Comparison of ENCODE assay signal across 15 cellular contexts in the genomic region with DNA sequence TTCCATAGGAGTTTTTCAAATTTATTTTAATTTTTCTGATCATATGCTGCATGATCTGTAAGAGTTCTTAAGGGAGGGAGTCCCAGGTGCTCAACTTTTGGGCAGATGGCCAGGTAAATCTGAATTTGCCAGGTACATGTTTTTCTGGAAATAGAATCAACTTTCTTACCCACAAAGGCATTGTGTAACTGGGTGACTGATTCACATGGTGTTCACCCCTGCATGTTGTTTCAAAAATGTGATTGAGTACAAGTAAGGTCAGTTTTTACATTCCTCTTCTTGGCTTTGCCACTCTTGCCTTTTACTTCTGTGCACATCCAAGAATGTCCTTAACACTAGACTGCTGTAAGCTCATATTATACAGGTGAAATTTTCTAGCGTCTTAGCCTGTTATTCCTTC. TPM values are rescaled to one million over a fixed set of nuclear protein-coding genes. Genes with fewer than 3 reads are reported as not detected.
A peak's percentile ranks its signal among the peaks of the same experiment; 100 is the strongest.
DNase-seq lines count a peak whose midpoint lies in the region; ATAC-seq and TF ChIP-seq lines count a peak whose summit lies in the region.
"Had no signal": no experiment of that assay in that cellular context is flagged by ENCODE, and none has a peak within 500 bp of the region (broad histone marks: within the 10 kb centered on the region; RNA-seq: fewer than 3 reads in every experiment).

No MANE protein-coding gene starts in this region.

- intact Hi-C loops in dendritic cell treated with granulocyte-macrophage colony-stimulating factor and Interleukin-4, amounts not matched to agents 40 ng/mL and 50 ng/mL, for 4 days (cut with micrococcal nuclease): loop anchor here (1.0 to 2.0 kb wide), 2 partner anchors 246 to 435 kb away; no protein-coding TSS in a partner anchor
- intact Hi-C loops in activated CD4-positive, alpha-beta T cell treated with anti-CD3 and anti-CD28 coated beads for 36 hours (cut with DNase I, micrococcal nuclease): loop anchor here (1.0 to 10.0 kb wide), 4 partner anchors 171 to 435 kb away; no protein-coding TSS in a partner anchor

- no peaks in the 10 kb centered on the region for H3K27me3 ChIP-seq in mesenchymal stem cell (ENCODE audit: control insufficient read depth in 1 of 2, insufficient read depth in 1 of 2, low read length in 2 of 2)
- no peaks in the 10 kb centered on the region for H3K27me3 ChIP-seq in BE2C
- H3K27me3 ChIP-seq: right atrium auricular region had no signal

- no peak overlapping the region for H4K91ac ChIP-seq in mesenchymal stem cell (ENCODE audit: low read length)

- ATAC-seq in activated CD4-positive, alpha-beta T cell treated with anti-CD3 and anti-CD28 coated beads for 36 hours: no peak
- ATAC-seq in HG02798 (IDR thresholded peaks at IDR 0.05; ENCODE audit: poor library complexity, unreplicated experiment): no peak

- H3K9me3 Mint-ChIP-seq in dendritic cell treated with granulocyte-macrophage colony-stimulating factor and Interleukin-4, amounts not matched to agents 40 ng/mL and 50 ng/mL, for 4 days: peaks cover 8% of the 10 kb centered on the region
- no peaks in the 10 kb centered on the region for H3K9me3 Mint-ChIP-seq in activated CD4-positive, alpha-beta T cell treated with anti-CD3 and anti-CD28 coated beads for 36 hours (ENCODE audit: low read depth)
- H3K9me3 Mint-ChIP-seq: CD4-positive, CD25-positive, alpha-beta regulatory T cell had no signal

- no peak overlapping the region for H3K4ac ChIP-seq in mesenchymal stem cell (ENCODE audit: low read depth in 1 of 2, low read length in 2 of 2)

- no peak overlapping the region for H3K4me3 Mint-ChIP-seq in dendritic cell treated with granulocyte-macrophage colony-stimulating factor and Interleukin-4, amounts not matched to agents 40 ng/mL and 50 ng/mL, for 4 days
- no peak overlapping the region for H3K4me3 Mint-ChIP-seq in activated CD4-positive, alpha-beta T cell treated with anti-CD3 and anti-CD28 coated beads for 36 hours
- H3K4me3 Mint-ChIP-seq: activated CD8-positive, alpha-beta T cell treated with anti-CD3 and anti-CD28 coated beads, Interleukin-2, amount 10 ng/mL, durations not matched to agents 7 days and 5 days; CD4-positive, CD25-positive, alpha-beta regulatory T cell; stimulated activated naive CD8-positive, alpha-beta T cell treated with anti-CD3 and anti-CD28 coated beads, Interleukin-15, Interleukin-2, amounts not matched to agents 100 ng/mL and 50 ng/mL, for 24 hours had no signal

- H3K79me1 ChIP-seq in mesenchymal stem cell (replicated peaks; ENCODE audit: low read length, poor library complexity, severe bottlenecking): peaks cover 10% of the 10 kb centered on the region

- no peaks in the 10 kb centered on the region for H3K9me3 ChIP-seq in mesenchymal stem cell (ENCODE audit: control insufficient read depth, low read length)
- no peaks in the 10 kb centered on the region; the same call in 1 of the 2 replicates for H3K9me3 ChIP-seq in BE2C

- POLR2A ChIA-PET in activated CD4-positive, alpha-beta T cell treated with anti-CD3 and anti-CD28 coated beads for 36 hours (lab: Charles Lee): no interaction called here

- peaks cover 3 to 4% of the 10 kb centered on the region in 2 experiments for H3K36me3 ChIP-seq in mesenchymal stem cell (ENCODE audit: control insufficient read depth in 1 of 2, insufficient read depth in 2 of 2, low read depth in 1 of 2, low read length in 2 of 2)
- no peaks in the 10 kb centered on the region for H3K36me3 ChIP-seq in BE2C
- H3K36me3 ChIP-seq: right atrium auricular region had no signal

- DNase-seq in EH (ENCODE audit: low read depth): peak; percentile 24
- peak; percentile 41 for DNase-seq in LHCN-M2 (ENCODE audit: low read depth)
- peak; percentile 21 for DNase-seq in mesenchymal stem cell
- DNase-seq in activated CD4-positive, alpha-beta T cell treated with anti-CD3 and anti-CD28 coated beads for 36 hours: no peak
- no peak for DNase-seq in cerebellum (ENCODE audit: low spot score)
- DNase-seq in BE2C: no peak
- DNase-seq: activated CD8-positive, alpha-beta T cell treated with anti-CD3 and anti-CD28 coated beads, Interleukin-2, amount 10 ng/mL, durations not matched to agents 7 days and 5 days; activated naive CD4-positive, alpha-beta T cell treated with Interleukin-2 at 50 U/mL for 16 hours; NCI-H510A treated with DMSO at 0.1 percent for 48 hours; T1000 had no signal

- no peak overlapping the region for H2AFZ ChIP-seq in mesenchymal stem cell (ENCODE audit: low read depth, low read length)

- no peak overlapping the region for H3K18ac ChIP-seq in mesenchymal stem cell (ENCODE audit: low read depth in 1 of 2, low read length in 2 of 2)

- H3K9ac ChIP-seq in mesenchymal stem cell (ENCODE audit: low read length): peak overlapping the region; percentile 37

- H3K4me1 ChIP-seq in mesenchymal stem cell (ENCODE audit: control insufficient read depth, insufficient read depth, low read depth, low read length) (no peaks in the 10 kb centered on the region), BE2C (no peaks in the 10 kb centered on the region)
- H3K4me1 ChIP-seq: right atrium auricular region had no signal

- H2AK5ac ChIP-seq in mesenchymal stem cell (ENCODE audit: low read length, severe bottlenecking): no peak overlapping the region

- H3K27me3 Mint-ChIP-seq in dendritic cell treated with granulocyte-macrophage colony-stimulating factor and Interleukin-4, amounts not matched to agents 40 ng/mL and 50 ng/mL, for 4 days: no peaks in the 10 kb centered on the region
- no peaks in the 10 kb centered on the region for H3K27me3 Mint-ChIP-seq in activated CD4-positive, alpha-beta T cell treated with anti-CD3 and anti-CD28 coated beads for 36 hours
- H3K27me3 Mint-ChIP-seq: CD4-positive, CD25-positive, alpha-beta regulatory T cell; stimulated activated naive CD8-positive, alpha-beta T cell treated with anti-CD3 and anti-CD28 coated beads, Interleukin-15, Interleukin-2, amounts not matched to agents 100 ng/mL and 50 ng/mL, for 24 hours had no signal

- H2BK120ac ChIP-seq in mesenchymal stem cell (ENCODE audit: low read depth, low read length): no peak overlapping the region

- H3K27ac ChIP-seq in mesenchymal stem cell (ENCODE audit: low read length, poor library complexity, severe bottlenecking): no peak overlapping the region
- H3K27ac ChIP-seq: right atrium auricular region had no signal

- H3K27ac Mint-ChIP-seq in dendritic cell treated with granulocyte-macrophage colony-stimulating factor and Interleukin-4, amounts not matched to agents 40 ng/mL and 50 ng/mL, for 4 days: peak overlapping the region; percentile 9
- no peak overlapping the region for H3K27ac Mint-ChIP-seq in activated CD4-positive, alpha-beta T cell treated with anti-CD3 and anti-CD28 coated beads for 36 hours
- H3K27ac Mint-ChIP-seq: stimulated activated naive CD8-positive, alpha-beta T cell treated with anti-CD3 and anti-CD28 coated beads, Interleukin-15, Interleukin-2, amounts not matched to agents 100 ng/mL and 50 ng/mL, for 24 hours had no signal

- no peak overlapping the region for H3K4me2 ChIP-seq in mesenchymal stem cell (ENCODE audit: low read length, poor library complexity, severe bottlenecking)

- 100% methylated on average over 1 of the region's 1 CpG for WGBS in mesenchymal stem cell

- CTCF ChIA-PET in activated CD4-positive, alpha-beta T cell treated with anti-CD3 and anti-CD28 coated beads for 36 hours (lab: Charles Lee): interaction anchor here (0.7 to 7.8 kb wide), 20 partner anchors 10 to 435 kb away, joined by 3 to 127 read pairs (median 4); a partner anchor contains a TSS

- H3K36me3 Mint-ChIP-seq in dendritic cell treated with granulocyte-macrophage colony-stimulating factor and Interleukin-4, amounts not matched to agents 40 ng/mL and 50 ng/mL, for 4 days (ENCODE audit: low read depth): peaks cover 34% of the 10 kb centered on the region
- H3K36me3 Mint-ChIP-seq in activated CD4-positive, alpha-beta T cell treated with anti-CD3 and anti-CD28 coated beads for 36 hours (ENCODE audit: low read depth): peaks cover 8% of the 10 kb centered on the region

- no peak overlapping the region for H2BK12ac ChIP-seq in mesenchymal stem cell (ENCODE audit: low read length in 2 of 2)

- no peak for TF ChIP-seq CTCF in BE2C (IDR thresholded peaks at IDR 0.05; ENCODE audit: low read depth, low read length)

- H3K4me3 ChIP-seq in mesenchymal stem cell (ENCODE audit: insufficient read depth in 1 of 2, low read depth in 1 of 2, low read length in 2 of 2): no peak overlapping the region
- no peak overlapping the region for H3K4me3 ChIP-seq in BE2C (ENCODE audit: low read depth, low read length)
- H3K4me3 ChIP-seq: right atrium auricular region had no signal

- H2BK5ac ChIP-seq in mesenchymal stem cell (ENCODE audit: low read depth, low read length, poor library complexity, severe bottlenecking): no peak overlapping the region

- H4K8ac ChIP-seq in mesenchymal stem cell (ENCODE audit: low read length): no peak overlapping the region

- no peak overlapping the region for H3K14ac ChIP-seq in mesenchymal stem cell (ENCODE audit: low read length in 2 of 2)

- H2BK15ac ChIP-seq in mesenchymal stem cell (ENCODE audit: low read depth, poor library complexity, severe bottlenecking): no peak overlapping the region

- H3K4me1 Mint-ChIP-seq in dendritic cell treated with granulocyte-macrophage colony-stimulating factor and Interleukin-4, amounts not matched to agents 40 ng/mL and 50 ng/mL, for 4 days (ENCODE audit: low read depth): peaks cover 29% of the 10 kb centered on the region
- peaks cover 7% of the 10 kb centered on the region for H3K4me1 Mint-ChIP-seq in activated CD4-positive, alpha-beta T cell treated with anti-CD3 and anti-CD28 coated beads for 36 hours

- H3K23ac ChIP-seq in mesenchymal stem cell (ENCODE audit: low read length in 2 of 2): no peak overlapping the region

RNA-seq across cellular contexts. Expression of a gene that starts 30.4 kb away (rescaled TPM):
- total RNA-seq in LHCN-M2 (2014; rRNA removed) (50.6 and 58.2 TPM in 2 replicates), cerebellum (37.9 TPM)
- polyA plus RNA-seq in LHCN-M2 (2012): 13.2 TPM
- polyA plus RNA-seq in mesenchymal stem cell (2013, experiment 1 of 2): 23.0 TPM
- 23.7 TPM for polyA plus RNA-seq in mesenchymal stem cell (2013, experiment 2 of 2)
- 10 to 100 TPM; 26.9 to 32.8 TPM for total RNA-seq in activated CD4-positive, alpha-beta T cell treated with anti-CD3 and anti-CD28 coated beads for 36 hours
- polyA plus RNA-seq in BE2C (2012; ENCODE audit: insufficient read depth, insufficient read length, low read depth): 10.1 TPM

Comparison
In these comparisons a context has a peak if more than half of its experiments do, and no peak if none do; other contexts are left out.
1. DNase-seq: peak in EH (single experiment), LHCN-M2 (single experiment) and mesenchymal stem cell (single experiment); none in activated CD4-positive, alpha-beta T cell treated with anti-CD3 and anti-CD28 coated beads for 36 hours (single experiment), cerebellum (single experiment) and BE2C (single experiment).